In genomic region chr22:31618057-31618456, GRCh38 we compare ENCODE assay signal across 18 cellular contexts. TPM values are rescaled to one million over a fixed set of nuclear protein-coding genes. Genes with fewer than 3 reads are reported as not detected.
A peak's percentile ranks its signal among the peaks of the same experiment; 100 is the strongest.
DNase-seq lines count a peak whose midpoint lies in the region; ATAC-seq, FAIRE-seq and TF ChIP-seq lines count a peak whose summit lies in the region.
"Had no signal": no experiment of that assay in that cellular context is flagged by ENCODE, and none has a peak within 500 bp of the region (broad histone marks: within the 10 kb centered on the region; RNA-seq: fewer than 3 reads in every experiment).

No MANE protein-coding gene starts in this region.

- no peaks in the 10 kb centered on the region for H3K9me3 ChIP-seq in heart right ventricle

- DNase-seq in GM12891 (ENCODE audit: insufficient read length, low spot score) = no peak
- DNase-seq in NCI-H1436 (lab: John Stamatoyannopoulos, UW) = peak; percentile 85
- DNase-seq in NCI-H510A treated with DMSO at 0.1 percent for 48 hours (lab: John Stamatoyannopoulos, UW) = peak; percentile 46
- DNase-seq in left colon = peak in 1 of 2 donors; percentile 42
- no peak for DNase-seq in DMS 273 treated with DMSO at 0.1 percent for 48 hours (lab: John Stamatoyannopoulos, UW)
- DNase-seq in activated effector memory CD4-positive, alpha-beta T cell treated with Interleukin-2 at 50 U/mL for 16 hours = no peak
- no peak for DNase-seq in globus pallidus (ENCODE audit: low spot score)
- DNase-seq in heart right ventricle = no peak
- DNase-seq: activated CD8-positive, alpha-beta memory T cell treated with anti-CD3 and anti-CD28 coated beads for 24 hours; activated naive CD4-positive, alpha-beta T cell treated with anti-CD3 and anti-CD28 coated beads for 36 hours; CD4-positive, CD25-positive, alpha-beta regulatory T cell; effector memory CD8-positive, alpha-beta T cell; foreskin fibroblast; GF-D8; IMR-90; mesendoderm; NCI-H1694 treated with DMSO at 0.1 percent for 48 hours; stimulated activated naive CD4-positive, alpha-beta T cell had no signal

- FAIRE-seq in GM12891 (lab: Jason Lieb, UNC) = no peak

- TF ChIP-seq CTCF in heart right ventricle (IDR thresholded peaks at IDR 0.05) = no peak

- intact Hi-C loops in left colon (cut with DNase I, micrococcal nuclease) (no loop called here), heart right ventricle (cut with DNase I) (no loop called here)

- peak; percentile 53 for ATAC-seq in left colon
- no peak for ATAC-seq in heart right ventricle
- ATAC-seq: effector memory CD8-positive, alpha-beta T cell had no signal

- H3K27ac ChIP-seq in heart right ventricle = no peak overlapping the region

- peaks cover 0 to 69% (median 22%) of the 10 kb centered on the region in 9 donors for H3K36me3 ChIP-seq in heart right ventricle

- H3K4me1 ChIP-seq in heart right ventricle = peaks cover 5 to 36% (median 28%) of the 10 kb centered on the region in 9 donors

- no peak overlapping the region for H3K4me3 ChIP-seq in heart right ventricle

- TF ChIP-seq POLR2A in GM12891 (IDR thresholded peaks at IDR 0.05; ENCODE audit: low read depth, low read length) = no peak

- 92 to 95% methylated on average over 17 of the region's 17 CpGs for WGBS in heart right ventricle, 2 donors

- H3K27me3 ChIP-seq in heart right ventricle = no peaks in the 10 kb centered on the region

TF ChIP-seq in GM12891, 5 proteins besides CTCF, POLR2A, EP300 and RAD21:
- TF ChIP-seq TAF1 (IDR thresholded peaks at IDR 0.05; ENCODE audit: low read depth, low read length) (no peak), PAX5 (IDR thresholded peaks at IDR 0.05; ENCODE audit: insufficient read depth, low read length, severe bottlenecking) (no peak), POU2F2 (IDR thresholded peaks at IDR 0.05; ENCODE audit: low read depth, low read length) (no peak), SPI1 (IDR thresholded peaks at IDR 0.05; ENCODE audit: low read depth, low read length) (no peak), POLR2AphosphoS5 (IDR thresholded peaks at IDR 0.05; ENCODE audit: low read depth, low read length) (peak; percentile 44; the same call in 1 of the 2 replicates)

RNA-seq across cellular contexts. Expression of gene PISD, which starts 44.0 kb away (rescaled TPM):
- polyA plus RNA-seq in GM12891 (2012; ENCODE audit: low read depth, missing spikeins) = 29.0 TPM
- 10 to 100 TPM; 32.9 to 35.5 TPM for total RNA-seq in left colon
- total RNA-seq in heart right ventricle = 10 to 100 TPM; 16.3 to 30.0 (median 18.7) TPM
- polyA plus RNA-seq in heart right ventricle = 10 to 100 TPM; 15.5 to 20.6 TPM

Comparison
In these comparisons a context has a peak if more than half of its experiments do, and no peak if none do; other contexts are left out.
1. DNase-seq: peak in NCI-H1436 (single experiment) and NCI-H510A treated with DMSO at 0.1 percent for 48 hours (single experiment); none in GM12891 (single experiment), DMS 273 treated with DMSO at 0.1 percent for 48 hours (single experiment), activated effector memory CD4-positive, alpha-beta T cell treated with Interleukin-2 at 50 U/mL for 16 hours (single experiment), globus pallidus (single experiment) and heart right ventricle (0 of 2).